Comparison of ENCODE assay signal across 8 cellular contexts in genomic region chr19:48419158-48419920, GRCh38. TPM values are rescaled to one million over a fixed set of nuclear protein-coding genes. Genes with fewer than 3 reads are reported as not detected.
DNase-seq lines count a peak whose midpoint lies in the region; ATAC-seq and TF ChIP-seq lines count a peak whose summit lies in the region.

No MANE protein-coding gene starts in this region.

- no peak overlapping the region for H4K5ac ChIP-seq in mesendoderm (ENCODE audit: low read length)

- no peak overlapping the region for H2BK120ac ChIP-seq in mesendoderm (ENCODE audit: low read depth, low read length)

- H3K4me3 ChIP-seq in adrenal gland = no peak overlapping the region
- H3K4me3 ChIP-seq in mesendoderm (ENCODE audit: low read length) = no peak overlapping the region
- H3K4me3 ChIP-seq in lower leg skin (ENCODE audit: low read depth, poor library complexity, severe bottlenecking) = no peak overlapping the region

- H3K4me3 Mint-ChIP-seq in T-helper 2 cell treated with Interferon-gamma antibody and Interleukin-4, amounts not matched to agents 5 μg/mL and 100 μg/mL, for 36 hours = peak overlapping the region; percentile 84
- peak overlapping the region; percentile 71 for H3K4me3 Mint-ChIP-seq in stimulated activated naive CD8-positive, alpha-beta T cell treated with anti-CD3 and anti-CD28 coated beads, Interleukin-15, Interleukin-2, amounts not matched to agents 100 ng/mL and 50 ng/mL, for 24 hours

- TF ChIP-seq CTCF in GM10248 (IDR thresholded peaks at IDR 0.05; ENCODE audit: control extremely low read depth, extremely low read depth, low read depth, missing control alignments) = no peak
- TF ChIP-seq CTCF in adrenal gland (IDR thresholded peaks at IDR 0.05) = no peak
- TF ChIP-seq CTCF in lower leg skin (IDR thresholded peaks at IDR 0.05) = no peak

- no peaks in the 10 kb centered on the region for H3K9me3 ChIP-seq in adrenal gland (replicated peaks in 1 of 3)

- H4K8ac ChIP-seq in mesendoderm (ENCODE audit: low read depth, low read length) = no peak overlapping the region

- TF ChIP-seq POLR2A in adrenal gland (IDR thresholded peaks at IDR 0.05) (no peak), lower leg skin (IDR thresholded peaks at IDR 0.05) (no peak)

- H3K4me1 ChIP-seq in adrenal gland (replicated peaks in 1 of 2) (peaks cover 0 to 3% of the 10 kb centered on the region in 2 donors), mesendoderm (ENCODE audit: control insufficient read depth, low read depth, low read length) (no peaks in the 10 kb centered on the region)

- H3K18ac ChIP-seq in mesendoderm (ENCODE audit: low read length) = no peak overlapping the region

- H3K36me3 ChIP-seq in adrenal gland (replicated peaks in 1 of 2) = no peaks in the 10 kb centered on the region
- H3K36me3 ChIP-seq in mesendoderm (ENCODE audit: control insufficient read depth, insufficient read depth, low read length) = no peaks in the 10 kb centered on the region

- peak overlapping the region; percentile 77 for H3K27ac Mint-ChIP-seq in T-helper 2 cell treated with Interferon-gamma antibody and Interleukin-4, amounts not matched to agents 5 μg/mL and 100 μg/mL, for 36 hours
- H3K27ac Mint-ChIP-seq in stimulated activated naive CD8-positive, alpha-beta T cell treated with anti-CD3 and anti-CD28 coated beads, Interleukin-15, Interleukin-2, amounts not matched to agents 100 ng/mL and 50 ng/mL, for 24 hours = peak overlapping the region; percentile 88

- peak overlapping the region; percentile 40 for H3K56ac ChIP-seq in mesendoderm (ENCODE audit: low read length)

- H3K4me1 Mint-ChIP-seq in T-helper 2 cell treated with Interferon-gamma antibody and Interleukin-4, amounts not matched to agents 5 μg/mL and 100 μg/mL, for 36 hours (ENCODE audit: low read depth) = peaks cover 21% of the 10 kb centered on the region
- H3K4me1 Mint-ChIP-seq in stimulated activated naive CD8-positive, alpha-beta T cell treated with anti-CD3 and anti-CD28 coated beads, Interleukin-15, Interleukin-2, amounts not matched to agents 100 ng/mL and 50 ng/mL, for 24 hours (ENCODE audit: low read depth) = peaks cover 36% of the 10 kb centered on the region

- ATAC-seq in HG02884 (IDR thresholded peaks at IDR 0.05; ENCODE audit: unreplicated experiment) (peak; percentile 50), GM21367 (IDR thresholded peaks at IDR 0.05; ENCODE audit: unreplicated experiment) (no peak)

- CTCF ChIA-PET in GM10248 (lab: Yijun Ruan, JAX) = interaction anchor here (1.3 kb wide), 1 partner anchor 12 kb away, joined by 4 read pairs; no protein-coding TSS in a partner anchor

- H3K4me2 ChIP-seq in mesendoderm (ENCODE audit: low read length) = no peak overlapping the region

- H3K9me3 Mint-ChIP-seq in T-helper 2 cell treated with Interferon-gamma antibody and Interleukin-4, amounts not matched to agents 5 μg/mL and 100 μg/mL, for 36 hours = no peaks in the 10 kb centered on the region
- no peaks in the 10 kb centered on the region for H3K9me3 Mint-ChIP-seq in stimulated activated naive CD8-positive, alpha-beta T cell treated with anti-CD3 and anti-CD28 coated beads, Interleukin-15, Interleukin-2, amounts not matched to agents 100 ng/mL and 50 ng/mL, for 24 hours

- no peaks in the 10 kb centered on the region for H3K36me3 Mint-ChIP-seq in T-helper 2 cell treated with Interferon-gamma antibody and Interleukin-4, amounts not matched to agents 5 μg/mL and 100 μg/mL, for 36 hours (ENCODE audit: low read depth)
- no peaks in the 10 kb centered on the region for H3K36me3 Mint-ChIP-seq in stimulated activated naive CD8-positive, alpha-beta T cell treated with anti-CD3 and anti-CD28 coated beads, Interleukin-15, Interleukin-2, amounts not matched to agents 100 ng/mL and 50 ng/mL, for 24 hours (ENCODE audit: low read depth)

- no peaks in the 10 kb centered on the region for H3K27me3 ChIP-seq in adrenal gland
- no peaks in the 10 kb centered on the region for H3K27me3 ChIP-seq in mesendoderm (ENCODE audit: insufficient read depth, low read length, poor library complexity)

- H3K27ac ChIP-seq in adrenal gland (no peak overlapping the region), mesendoderm (ENCODE audit: low read depth, low read length) (no peak overlapping the region)

- POLR2A ChIA-PET in GM10248 (lab: Yijun Ruan, JAX) = interaction anchor here (0.5 kb wide), 1 partner anchor 1310 kb away, joined by 7 read pairs; no protein-coding TSS in a partner anchor

- H2BK5ac ChIP-seq in mesendoderm (ENCODE audit: low read length) = no peak overlapping the region

- H3K23ac ChIP-seq in mesendoderm (ENCODE audit: low read length) = no peak overlapping the region

- intact Hi-C loops in adrenal gland (cut with DNase I) (no loop called here), lower leg skin (cut with DNase I; ENCODE audit: low total_unique reads) (no loop called here)

- peak; percentile 80 for DNase-seq in GM10248 (ENCODE audit: extremely low spot score)
- peak; percentile 86 for DNase-seq in T-helper 2 cell treated with Interferon-gamma antibody and Interleukin-4, amounts not matched to agents 5 μg/mL and 100 μg/mL, for 36 hours (ENCODE audit: low spot score)
- DNase-seq in adrenal gland = peak in 5 of 7 donors; percentile 53 to 67 (median 60)
- DNase-seq in mesendoderm = peak; percentile 88
- DNase-seq in lower leg skin (ENCODE audit: low spot score in 2 of 2) = no peak

- 65 to 74% (median 71%) methylated on average over 16 to 31 of the region's 31 CpGs for WGBS in adrenal gland, 4 donors
- WGBS in mesendoderm (ENCODE audit: extremely low coverage, insufficient coverage, low lambda C conversion rate) = no CpG with 5 or more reads among the region's 31 CpGs
- 72 to 78% methylated on average over 31 of the region's 31 CpGs for WGBS in lower leg skin, 2 donors

- no peak overlapping the region for H2AK5ac ChIP-seq in mesendoderm (ENCODE audit: low read length)

- no peak overlapping the region for H3K9ac ChIP-seq in mesendoderm (ENCODE audit: low read length)

- no peak overlapping the region for H2BK15ac ChIP-seq in mesendoderm (replicated peaks; ENCODE audit: low read depth)

- H3K79me2 ChIP-seq in mesendoderm (ENCODE audit: control insufficient read depth, insufficient read depth, low read length) = no peaks in the 10 kb centered on the region

- H3K4ac ChIP-seq in mesendoderm (ENCODE audit: low read depth, low read length) = no peak overlapping the region

- no peaks in the 10 kb centered on the region for H3K79me1 ChIP-seq in mesendoderm (ENCODE audit: low read length)

- H3K27me3 Mint-ChIP-seq in T-helper 2 cell treated with Interferon-gamma antibody and Interleukin-4, amounts not matched to agents 5 μg/mL and 100 μg/mL, for 36 hours (ENCODE audit: low read depth) = peaks cover 13% of the 10 kb centered on the region
- peaks cover 20% of the 10 kb centered on the region for H3K27me3 Mint-ChIP-seq in stimulated activated naive CD8-positive, alpha-beta T cell treated with anti-CD3 and anti-CD28 coated beads, Interleukin-15, Interleukin-2, amounts not matched to agents 100 ng/mL and 50 ng/mL, for 24 hours

RNA-seq across cellular contexts. Expression of gene GRIN2D, which starts 25.9 kb away (rescaled TPM):
- total RNA-seq in adrenal gland (1 to 10 TPM in 3 of 8 donors, under 1 TPM in 5; 0.12 to 1.8 (median 0.77) TPM), lower leg skin (under 1 TPM; 0.17 to 0.47 (median 0.42) TPM)
- 1 to 10 TPM in 1 of 3 donors, under 1 TPM in 2; 0.11 to 1.0 (median 0.64) TPM for polyA plus RNA-seq in adrenal gland
- 2.2 TPM for polyA plus RNA-seq in mesendoderm (2013, experiment 1 of 2)
- 2.1 TPM for polyA plus RNA-seq in mesendoderm (2013, experiment 2 of 2)

RNA-seq across cellular contexts. Expression of gene GRWD1, which starts 26.4 kb away (rescaled TPM):
- total RNA-seq in adrenal gland (10 to 100 TPM in 7 of 8 donors, 1 to 10 TPM in 1; 8.5 to 48.4 (median 28.2) TPM), lower leg skin (10 to 100 TPM; 33.3 to 44.4 (median 39.3) TPM)
- 10 to 100 TPM in 1 of 3 donors, 1 to 10 TPM in 2; 6.6 to 15.7 (median 7.5) TPM for polyA plus RNA-seq in adrenal gland
- polyA plus RNA-seq in mesendoderm (2013, experiment 1 of 2) = 35.4 TPM
- 37.3 TPM for polyA plus RNA-seq in mesendoderm (2013, experiment 2 of 2)

RNA-seq across cellular contexts. Expression of gene KDELR1, which starts 28.0 kb away (rescaled TPM):
- total RNA-seq in adrenal gland = 100 to 1,000 TPM in 7 of 8 donors, 10 to 100 TPM in 1; 67.2 to 201 (median 170) TPM
- polyA plus RNA-seq in adrenal gland = 100 to 1,000 TPM; 110 to 146 (median 126) TPM
- 243 TPM for polyA plus RNA-seq in mesendoderm (2013, experiment 1 of 2)
- polyA plus RNA-seq in mesendoderm (2013, experiment 2 of 2) = 238 TPM
- 10 to 100 TPM; 71.3 to 99.6 (median 80.3) TPM for total RNA-seq in lower leg skin

RNA-seq across cellular contexts. Expression of gene KCNJ14, which starts 36.0 kb away (rescaled TPM):
- total RNA-seq in adrenal gland = under 1 TPM; 0.09 to 0.83 (median 0.43) TPM
- polyA plus RNA-seq in adrenal gland = under 1 TPM; 0.16 to 0.56 (median 0.34) TPM
- 0.34 TPM for polyA plus RNA-seq in mesendoderm (2013, experiment 1 of 2)
- 0.32 TPM for polyA plus RNA-seq in mesendoderm (2013, experiment 2 of 2)
- 1 to 10 TPM in 3 of 4 donors, under 1 TPM in 1; 0.86 to 4.7 (median 1.4) TPM for total RNA-seq in lower leg skin

RNA-seq across cellular contexts. Expression of gene CYTH2, which starts 49.8 kb away (rescaled TPM):
- total RNA-seq in adrenal gland = 10 to 100 TPM; 28.5 to 93.5 (median 54.2) TPM
- polyA plus RNA-seq in adrenal gland = 10 to 100 TPM; 26.3 to 91.7 (median 51.8) TPM
- polyA plus RNA-seq in mesendoderm (2013, experiment 1 of 2) = 43.5 TPM
- polyA plus RNA-seq in mesendoderm (2013, experiment 2 of 2) = 40.5 TPM
- total RNA-seq in lower leg skin = 100 to 1,000 TPM in 1 of 4 donors, 10 to 100 TPM in 3; 67.7 to 162 (median 78.2) TPM

Comparison
In these comparisons a context has a peak if more than half of its experiments do, and no peak if none do; other contexts are left out.
1. DNase-seq: peak in GM10248 (single experiment), T-helper 2 cell treated with Interferon-gamma antibody and Interleukin-4, amounts not matched to agents 5 μg/mL and 100 μg/mL, for 36 hours (single experiment), adrenal gland (5 of 7) and mesendoderm (single experiment); none in lower leg skin (0 of 2).